In the genomic region with DNA sequence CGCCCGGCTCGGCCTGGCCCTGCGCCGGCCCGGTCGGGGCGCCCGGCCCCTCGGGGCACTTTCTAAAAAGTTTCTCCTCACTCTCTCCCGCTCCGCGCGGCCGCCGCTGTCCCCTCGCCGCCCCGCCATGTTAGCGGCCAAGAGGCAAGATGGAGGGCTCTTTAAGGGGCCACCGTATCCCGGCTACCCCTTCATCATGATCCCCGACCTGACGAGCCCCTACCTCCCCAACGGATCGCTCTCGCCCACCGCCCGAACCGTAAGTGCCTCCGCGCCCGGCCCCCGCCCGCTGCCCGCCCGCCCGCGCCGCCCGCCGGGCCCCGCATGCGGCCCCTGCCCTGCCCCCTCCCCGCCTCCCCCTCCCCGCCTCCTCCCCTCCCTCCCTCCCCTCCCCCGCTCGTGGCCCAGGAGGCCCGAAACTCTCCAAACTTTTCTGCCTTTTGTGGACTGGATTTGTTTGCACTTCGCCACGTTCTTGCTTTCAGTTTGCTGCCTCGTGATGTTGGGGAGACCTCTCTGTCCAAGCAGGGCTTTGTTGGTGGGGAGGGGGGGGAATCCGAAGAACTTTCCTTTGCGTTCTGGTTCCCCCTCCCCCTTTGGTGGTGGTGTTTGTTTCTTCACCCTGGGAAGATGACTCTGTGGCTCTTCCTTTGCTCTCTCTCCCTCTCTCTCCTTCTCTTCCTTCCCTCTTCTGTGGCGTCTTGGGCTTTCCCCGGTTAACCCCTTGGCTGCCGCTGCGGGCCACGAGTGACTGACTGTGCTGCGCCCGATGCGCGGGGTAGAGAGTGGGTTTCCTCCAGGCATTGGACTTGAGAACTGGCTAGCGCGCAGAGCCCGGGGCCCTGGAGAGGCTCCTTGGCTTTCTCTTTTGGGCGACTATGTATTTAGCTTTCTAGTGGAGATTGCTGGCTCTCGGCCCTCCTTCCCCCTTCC, we compare ENCODE assay signal across 8 cellular contexts. TPM values are rescaled to one million over a fixed set of nuclear protein-coding genes. Genes with fewer than 3 reads are reported as not detected.
DNase-seq lines count a peak whose midpoint lies in the region; ATAC-seq and TF ChIP-seq lines count a peak whose summit lies in the region.

No MANE protein-coding gene starts in this region.

- H3K4me3 ChIP-seq in Panc1 (ENCODE audit: low read depth in 2 of 2, low read length in 2 of 2), result peak overlapping the region; percentile 85 to 90

- BruUV-seq in Panc1 (replicated peaks; lab: Mats Ljungman, UMichigan), result no TSS peak

- peaks cover 22% of the 10 kb centered on the region for H3K36me3 ChIP-seq in Panc1 (ENCODE audit: control insufficient read depth, insufficient read depth, low read length)

- H3K9me3 Mint-ChIP-seq in activated naive CD4-positive, alpha-beta T cell treated with anti-CD3 and anti-CD28 coated beads, Interleukin-2, amount 50 U/mL, for 24 hours, result no peaks in the 10 kb centered on the region

- peak overlapping the region; percentile 94 for H3K27ac ChIP-seq in Panc1 (ENCODE audit: low read length)

- DNase-seq in NCI-H2171 treated with DMSO at 0.1 percent for 48 hours (lab: John Stamatoyannopoulos, UW) (peak; percentile 23), NCI-H2171 (lab: John Stamatoyannopoulos, UW) (no peak), Panc1 (ENCODE audit: low read depth, low spot score) (no peak), globus pallidus (ENCODE audit: low spot score) (peak; percentile 70), omental fat pad (ENCODE audit: low spot score) (peak; percentile 60)

- H3K27ac Mint-ChIP-seq in activated naive CD4-positive, alpha-beta T cell treated with anti-CD3 and anti-CD28 coated beads, Interleukin-2, amount 50 U/mL, for 24 hours, result peak overlapping the region; percentile 92

- H3K4me3 Mint-ChIP-seq in activated naive CD4-positive, alpha-beta T cell treated with anti-CD3 and anti-CD28 coated beads, Interleukin-2, amount 50 U/mL, for 24 hours, result peak overlapping the region; percentile 95

- in situ Hi-C loops in Panc1 (cut with HindIII; ENCODE audit: low pct_unique_long_range_greater_than_20kb, low sequenced_read_pairs), result no loop called here

- ATAC-seq in Panc1, result peak; percentile 42
- peak; percentile 31 for ATAC-seq in omental fat pad (ENCODE audit: low FRiP score)
- no peak for ATAC-seq in HG03520 (IDR thresholded peaks at IDR 0.05; ENCODE audit: unreplicated experiment)
- ATAC-seq in GM18907 (IDR thresholded peaks at IDR 0.05; ENCODE audit: unreplicated experiment), result no peak

- H3K9me3 ChIP-seq in Panc1 (ENCODE audit: control insufficient read depth, insufficient read depth, low read depth, low read length), result no peaks in the 10 kb centered on the region

- intact Hi-C loops in Panc1 (cut with micrococcal nuclease; ENCODE audit: unreplicated experiment), result loop anchor here (5.0 to 10.0 kb wide), 4 partner anchors 106 to 477 kb away; no protein-coding TSS in a partner anchor

- no peaks in the 10 kb centered on the region for H3K27me3 ChIP-seq in Panc1 (ENCODE audit: control insufficient read depth, insufficient read depth, low read length)

- POLR2A ChIA-PET in Panc1 (lab: Charles Lee), result interaction anchor here (0.6 kb wide), 1 partner anchor 302 kb away, joined by 9 read pairs; no protein-coding TSS in a partner anchor

- H3K36me3 Mint-ChIP-seq in activated naive CD4-positive, alpha-beta T cell treated with anti-CD3 and anti-CD28 coated beads, Interleukin-2, amount 50 U/mL, for 24 hours, result no peaks in the 10 kb centered on the region

- peaks cover 33% of the 10 kb centered on the region for H3K4me1 ChIP-seq in Panc1 (ENCODE audit: control insufficient read depth, insufficient read depth, low read length)

- CTCF ChIA-PET in Panc1 (lab: Charles Lee), result no interaction called here

- TF ChIP-seq CTCF in Panc1 (IDR thresholded peaks at IDR 0.05), result no peak
- no peak for TF ChIP-seq CTCF in omental fat pad (IDR thresholded peaks at IDR 0.05)

- peaks cover 31% of the 10 kb centered on the region for H3K27me3 Mint-ChIP-seq in activated naive CD4-positive, alpha-beta T cell treated with anti-CD3 and anti-CD28 coated beads, Interleukin-2, amount 50 U/mL, for 24 hours

- peaks cover 42% of the 10 kb centered on the region for H3K4me1 Mint-ChIP-seq in activated naive CD4-positive, alpha-beta T cell treated with anti-CD3 and anti-CD28 coated beads, Interleukin-2, amount 50 U/mL, for 24 hours

RNA-seq across cellular contexts. Expression of a gene that starts 1.6 kb away (rescaled TPM):
- 45.2 TPM for total RNA-seq in Panc1 (2021; ENCODE audit: unreplicated experiment)
- polyA plus RNA-seq in Panc1 (2012; ENCODE audit: insufficient read length), result 78.7 TPM
- total RNA-seq in omental fat pad, result 10 to 100 TPM; 22.5 to 30.6 (median 28.5) TPM

Comparison
In these comparisons a context has a peak if more than half of its experiments do, and no peak if none do; other contexts are left out.
1. DNase-seq: peak in NCI-H2171 treated with DMSO at 0.1 percent for 48 hours (single experiment), globus pallidus (single experiment) and omental fat pad (single experiment); none in NCI-H2171 (single experiment) and Panc1 (single experiment).
2. ATAC-seq: peak in Panc1 (single experiment) and omental fat pad (single experiment); none in HG03520 (single experiment) and GM18907 (single experiment).